1 cellular context compared by ENCODE assay signal in the genomic region with DNA sequence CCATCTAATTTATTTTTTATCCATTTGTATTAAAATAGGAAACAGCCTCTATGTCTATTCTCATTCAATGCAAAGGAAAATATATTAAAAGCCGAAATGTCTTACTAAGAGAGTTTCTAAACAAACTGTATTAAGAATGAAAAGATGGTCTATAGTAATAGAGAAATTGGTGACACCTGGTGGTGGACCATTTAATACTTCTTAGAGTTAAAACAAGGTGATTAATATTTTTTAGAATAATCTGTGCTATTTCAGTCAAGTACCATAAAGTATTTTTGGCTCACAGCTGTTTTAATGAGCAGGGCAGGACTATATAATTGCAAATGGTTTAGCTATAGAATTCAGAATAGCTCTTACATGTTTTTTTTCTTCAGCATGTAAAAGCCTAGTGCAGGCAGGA.
TF ChIP-seq lines count a peak whose summit lies in the region.

No MANE protein-coding gene starts in this region.

TF ChIP-seq in HCT116, 20 proteins besides CTCF, POLR2A, EP300 and RAD21 (continued from another document):
- TF ChIP-seq EZH2phosphoT487 (IDR thresholded peaks at IDR 0.05; ENCODE audit: borderline replicate concordance) (no peak), ELF1 (IDR thresholded peaks at IDR 0.05; ENCODE audit: borderline replicate concordance, low read depth) (no peak), CBX3 (IDR thresholded peaks at IDR 0.05; ENCODE audit: low read depth) (no peak), EZH2 (IDR thresholded peaks at IDR 0.05) (no peak), YY1 (IDR thresholded peaks at IDR 0.05; ENCODE audit: extremely low read depth, insufficient replicate concordance, low read depth, low read length) (no peak)
- TF ChIP-seq, protein P1, sequence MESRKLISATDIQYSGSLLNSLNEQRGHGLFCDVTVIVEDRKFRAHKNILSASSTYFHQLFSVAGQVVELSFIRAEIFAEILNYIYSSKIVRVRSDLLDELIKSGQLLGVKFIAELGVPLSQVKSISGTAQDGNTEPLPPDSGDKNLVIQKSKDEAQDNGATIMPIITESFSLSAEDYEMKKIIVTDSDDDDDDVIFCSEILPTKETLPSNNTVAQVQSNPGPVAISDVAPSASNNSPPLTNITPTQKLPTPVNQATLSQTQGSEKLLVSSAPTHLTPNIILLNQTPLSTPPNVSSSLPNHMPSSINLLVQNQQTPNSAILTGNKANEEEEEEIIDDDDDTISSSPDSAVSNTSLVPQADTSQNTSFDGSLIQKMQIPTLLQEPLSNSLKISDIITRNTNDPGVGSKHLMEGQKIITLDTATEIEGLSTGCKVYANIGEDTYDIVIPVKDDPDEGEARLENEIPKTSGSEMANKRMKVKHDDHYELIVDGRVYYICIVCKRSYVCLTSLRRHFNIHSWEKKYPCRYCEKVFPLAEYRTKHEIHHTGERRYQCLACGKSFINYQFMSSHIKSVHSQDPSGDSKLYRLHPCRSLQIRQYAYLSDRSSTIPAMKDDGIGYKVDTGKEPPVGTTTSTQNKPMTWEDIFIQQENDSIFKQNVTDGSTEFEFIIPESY (IDR thresholded peaks at IDR 0.05; ENCODE audit: extremely low read depth, insufficient replicate concordance, low read length) = no peak
